ENCODE assay signal across 15 cellular contexts in genomic region chr12:108681317-108681716, GRCh38. TPM values are rescaled to one million over a fixed set of nuclear protein-coding genes. Genes with fewer than 3 reads are reported as not detected.
DNase-seq lines count a peak whose midpoint lies in the region; ATAC-seq and TF ChIP-seq lines count a peak whose summit lies in the region.
"Had no signal": no experiment of that assay in that cellular context is flagged by ENCODE, and none has a peak within 500 bp of the region (broad histone marks: within the 10 kb centered on the region; RNA-seq: fewer than 3 reads in every experiment).

No MANE protein-coding gene starts in this region.

- BruUV-seq in MCF 10A (replicated peaks; lab: Mats Ljungman, UMichigan) (no TSS peak), mammary epithelial cell (replicated peaks; lab: Mats Ljungman, UMichigan) (no TSS peak)

- TF ChIP-seq CTCF in MCF 10A (IDR thresholded peaks at IDR 0.05; ENCODE audit: unreplicated experiment) = no peak
- no peak for TF ChIP-seq CTCF in mammary epithelial cell (conservative IDR thresholded peaks at IDR 0.05 in 1 of 2, IDR thresholded peaks at IDR 0.05 in 1 of 2; ENCODE audit: extremely low read depth in 1 of 2, insufficient read depth in 1 of 2, low read depth in 1 of 2, low read length in 2 of 2)
- no peak for TF ChIP-seq CTCF in brain (conservative IDR thresholded peaks at IDR 0.05)
- no peak for TF ChIP-seq CTCF in osteoblast (IDR thresholded peaks at IDR 0.05; ENCODE audit: extremely low read depth, low read depth, low read length)
- TF ChIP-seq CTCF in transverse colon (IDR thresholded peaks at IDR 0.05) = no peak

- H3K4me2 ChIP-seq in mammary epithelial cell (ENCODE audit: insufficient read depth, low read depth, low read length) = no peak overlapping the region
- H3K4me2 ChIP-seq in osteoblast (ENCODE audit: insufficient read depth, low read length) = no peak overlapping the region
- H3K4me2 ChIP-seq: BLaER1, GM23338, PC-9 had no signal

- CTCF ChIA-PET in MCF 10A (lab: Yijun Ruan, JAX) (interaction anchor here (1.1 to 1.2 kb wide), 2 partner anchors 15 to 64 kb away, joined by 3 to 5 read pairs; no protein-coding TSS in a partner anchor), mammary epithelial cell (lab: Charles Lee; ENCODE audit: low non-redundant PET) (no interaction called here)

- dilution Hi-C loops in mammary epithelial cell (cut with HindIII; ENCODE audit: low sequenced_read_pairs) = no loop called here

- H3K27ac ChIP-seq in mammary epithelial cell (ENCODE audit: insufficient read depth, low read depth, low read length) (no peak overlapping the region), osteoblast (ENCODE audit: low read depth, low read length) (peak overlapping the region; percentile 5), transverse colon (peak overlapping the region; percentile 10 to 87 (median 22))
- H3K27ac ChIP-seq: BLaER1, PC-9 had no signal

- 100% methylated on average over 1 of the region's 1 CpG for WGBS in mammary epithelial cell (ENCODE audit: low coverage, missing lambda C conversion rate)
- WGBS in transverse colon (ENCODE audit: low coverage in 1 of 2), 2 donors = 85 to 92% methylated on average over 1 of the region's 1 CpG

- in situ Hi-C loops in mammary epithelial cell (cut with MboI; ENCODE audit: low sequenced_read_pairs in 2 of 2) (no loop called here), transverse colon (cut with MboI; ENCODE audit: low pct_ligation_motif_present in 1 of 4, low pct_unique_long_range_greater_than_20kb in 1 of 4, low sequenced_read_pairs in 3 of 4) (no loop called here)

- H3K79me2 ChIP-seq in mammary epithelial cell (ENCODE audit: insufficient read depth, low read length) (peaks cover 92% of the 10 kb centered on the region), osteoblast (ENCODE audit: insufficient read depth, low read length) (peaks cover 98% of the 10 kb centered on the region)

- H3K27me3 Mint-ChIP-seq in MCF 10A (ENCODE audit: insufficient read depth, unreplicated experiment) = no peaks in the 10 kb centered on the region
- no peaks in the 10 kb centered on the region for H3K27me3 Mint-ChIP-seq in brain

- H3K9me3 ChIP-seq in mammary epithelial cell (replicated peaks; ENCODE audit: insufficient read depth, low read length) (no peaks in the 10 kb centered on the region), osteoblast (ENCODE audit: low read depth, low read length) (no peaks in the 10 kb centered on the region), transverse colon (no peaks in the 10 kb centered on the region)
- H3K9me3 ChIP-seq: BLaER1 had no signal

- H3K27ac Mint-ChIP-seq in MCF 10A (ENCODE audit: low read depth, unreplicated experiment) (peak overlapping the region; percentile 3), brain (peak overlapping the region in 3 of 5 experiments; percentile 5 to 59 (median 37))
- H3K27ac Mint-ChIP-seq: CD8-positive, alpha-beta T cell; GM23338 had no signal

- intact Hi-C loops in MCF 10A (cut with micrococcal nuclease) (no loop called here), mammary epithelial cell (cut with micrococcal nuclease) (no loop called here), transverse colon (cut with DNase I; ENCODE audit: low total_unique reads) (no loop called here)

- H3K4me1 ChIP-seq in mammary epithelial cell (ENCODE audit: insufficient read depth, low read length) = peaks cover 13% of the 10 kb centered on the region
- H3K4me1 ChIP-seq in osteoblast (ENCODE audit: insufficient read depth, low read length) = peaks cover 25% of the 10 kb centered on the region
- H3K4me1 ChIP-seq in transverse colon = peaks cover 0 to 38% (median 27%) of the 10 kb centered on the region in 4 donors

- DNase-seq in MCF 10A (ENCODE audit: unreplicated experiment) = no peak
- no peak for DNase-seq in mammary epithelial cell
- DNase-seq in osteoblast (ENCODE audit: insufficient read length, low spot score, missing footprints) = no peak
- DNase-seq in transverse colon = no peak
- DNase-seq in SIG-M5 treated with dmso at 0.1 percent for 504 hours (lab: John Stamatoyannopoulos, UW; ENCODE audit: unreplicated experiment) = no peak
- DNase-seq: CD8-positive, alpha-beta T cell; NCI-H1436 treated with DMSO at 0.1 percent for 48 hours; NCI-H2081 treated with DMSO at 0.1 percent for 48 hours; NCI-H524; PC-9 had no signal

- H3K4me3 ChIP-seq in mammary epithelial cell (replicated peaks in 1 of 3; ENCODE audit: insufficient read depth in 1 of 3, low read depth in 2 of 3, low read length in 3 of 3) (no peak overlapping the region), osteoblast (ENCODE audit: insufficient read depth, low read length) (no peak overlapping the region), transverse colon (no peak overlapping the region)
- H3K4me3 ChIP-seq: BLaER1, GM23338, PC-9 had no signal

- H3K36me3 Mint-ChIP-seq in MCF 10A (ENCODE audit: insufficient read depth, unreplicated experiment) (peaks cover 22% of the 10 kb centered on the region), brain (peaks cover 48% of the 10 kb centered on the region)

- peaks cover 36% of the 10 kb centered on the region for H3K4me1 Mint-ChIP-seq in MCF 10A (ENCODE audit: insufficient read depth, unreplicated experiment)
- peaks cover 77% of the 10 kb centered on the region for H3K4me1 Mint-ChIP-seq in brain

- no peak for TF ChIP-seq POLR2A in transverse colon (IDR thresholded peaks at IDR 0.05)

- ATAC-seq in HG03108 (IDR thresholded peaks at IDR 0.05; ENCODE audit: unreplicated experiment) (no peak), HG02840 (IDR thresholded peaks at IDR 0.05; ENCODE audit: low FRiP score, unreplicated experiment) (no peak)
- ATAC-seq: CD8-positive, alpha-beta T cell; GM23338 had no signal

- POLR2A ChIA-PET in MCF 10A (lab: Yijun Ruan, JAX) = interaction anchor here (1.1 to 1.5 kb wide), 2 partner anchors 9 to 10 kb away, joined by 8 to 9 read pairs; no protein-coding TSS in a partner anchor

- no peaks in the 10 kb centered on the region for H3K9me3 Mint-ChIP-seq in MCF 10A (ENCODE audit: unreplicated experiment)
- H3K9me3 Mint-ChIP-seq in brain = peaks cover 0 to 10% (median 0%) of the 10 kb centered on the region in 5 experiments
- H3K9me3 Mint-ChIP-seq: CD8-positive, alpha-beta T cell; GM23338 had no signal

- H2AFZ ChIP-seq in mammary epithelial cell (ENCODE audit: low read depth, low read length) (no peak overlapping the region), osteoblast (ENCODE audit: low read length) (no peak overlapping the region)
- H2AFZ ChIP-seq: GM23338, PC-9 had no signal

- peaks cover 8% of the 10 kb centered on the region for H3K36me3 ChIP-seq in mammary epithelial cell (ENCODE audit: insufficient read depth, low read length)
- H3K36me3 ChIP-seq in osteoblast (ENCODE audit: insufficient read depth, low read length) = peaks cover 34% of the 10 kb centered on the region
- peaks cover 0 to 4% (median 2%) of the 10 kb centered on the region in 4 donors for H3K36me3 ChIP-seq in transverse colon

- H3K4me3 Mint-ChIP-seq in MCF 10A (ENCODE audit: unreplicated experiment) (no peak overlapping the region), brain (no peak overlapping the region)
- H3K4me3 Mint-ChIP-seq: CD8-positive, alpha-beta T cell; GM23338 had no signal

- H3K9ac ChIP-seq in mammary epithelial cell (ENCODE audit: insufficient read depth, low read length) = no peak overlapping the region
- H3K9ac ChIP-seq: BLaER1 had no signal

- TF ChIP-seq EP300 in transverse colon (IDR thresholded peaks at IDR 0.05; ENCODE audit: low read depth) = no peak

- H3K27me3 ChIP-seq in mammary epithelial cell (ENCODE audit: insufficient read depth, low read length) (no peaks in the 10 kb centered on the region), osteoblast (ENCODE audit: insufficient read depth, low read length) (no peaks in the 10 kb centered on the region), transverse colon (no peaks in the 10 kb centered on the region)
- H3K27me3 ChIP-seq: BLaER1 had no signal

- no peaks in the 10 kb centered on the region for H4K20me1 ChIP-seq in mammary epithelial cell (ENCODE audit: insufficient read depth, low read length)
- peaks cover 36% of the 10 kb centered on the region for H4K20me1 ChIP-seq in osteoblast (ENCODE audit: insufficient read depth, low read length)

RNA-seq across cellular contexts. Expression of gene SELPLG, which starts 47.6 kb away (rescaled TPM):
- total RNA-seq in MCF 10A (2022) (0.86 and 1.2 TPM in 2 replicates), mammary epithelial cell (under 1 TPM; 0.47 to 0.50 TPM), osteoblast (1.1 and 1.2 TPM in 2 replicates), transverse colon (1 to 10 TPM; 1.6 to 9.4 (median 3.6) TPM)
- polyA plus RNA-seq in mammary epithelial cell (0.63 TPM), brain (ENCODE audit: insufficient read depth, low read depth, low replicate concordance) (8.1 TPM)
- polyA minus RNA-seq in mammary epithelial cell = not detected

RNA-seq across cellular contexts. Expression of gene CORO1C, which starts 50.0 kb away (rescaled TPM):
- total RNA-seq in MCF 10A (2022) (130 and 141 TPM in 2 replicates), mammary epithelial cell (100 to 1,000 TPM; 173 to 245 TPM), osteoblast (228 and 261 TPM in 2 replicates), transverse colon (100 to 1,000 TPM in 3 of 4 donors, 10 to 100 TPM in 1; 68.1 to 153 (median 128) TPM)
- polyA plus RNA-seq in mammary epithelial cell (188 TPM), brain (ENCODE audit: insufficient read depth, low read depth, low replicate concordance) (78.9 TPM)
- polyA minus RNA-seq in mammary epithelial cell = 790 TPM
